Comparison of ENCODE assay signal across 14 cellular contexts in genomic region chr9:71663931-71664459, GRCh38.
A peak's percentile ranks its signal among the peaks of the same experiment; 100 is the strongest.
DNase-seq lines count a peak whose midpoint lies in the region.
"Had no signal": no experiment of that assay in that cellular context is flagged by ENCODE, and none has a peak within 500 bp of the region (broad histone marks: within the 10 kb centered on the region; RNA-seq: fewer than 3 reads in every experiment).

No MANE protein-coding gene starts in this region.

- no peaks in the 10 kb centered on the region for H3K27me3 ChIP-seq in HAP-1 (ENCODE audit: low read depth)
- H3K27me3 ChIP-seq in adipocyte (replicated peaks; ENCODE audit: control insufficient read depth, insufficient read depth, low read length), result no peaks in the 10 kb centered on the region
- no peaks in the 10 kb centered on the region for H3K27me3 ChIP-seq in iPS-20b (ENCODE audit: insufficient read depth, low read length)
- no peaks in the 10 kb centered on the region for H3K27me3 ChIP-seq in skeletal muscle satellite cell (ENCODE audit: control insufficient read depth, insufficient read depth, low read length)
- no peaks in the 10 kb centered on the region for H3K27me3 ChIP-seq in effector memory CD4-positive, alpha-beta T cell (replicated peaks; ENCODE audit: control insufficient read depth, insufficient read depth, low read length, poor library complexity, severe bottlenecking)
- H3K27me3 ChIP-seq: esophagus muscularis mucosa, ovary, stomach had no signal

- no peaks in the 10 kb centered on the region for H3K9me3 ChIP-seq in HAP-1
- no peaks in the 10 kb centered on the region for H3K9me3 ChIP-seq in adipocyte (ENCODE audit: control insufficient read depth, low read length)
- no peaks in the 10 kb centered on the region for H3K9me3 ChIP-seq in iPS-20b (ENCODE audit: insufficient read depth, low read depth, low read length)
- H3K9me3 ChIP-seq in skeletal muscle satellite cell (replicated peaks; ENCODE audit: low read length), result no peaks in the 10 kb centered on the region
- H3K9me3 ChIP-seq in effector memory CD4-positive, alpha-beta T cell (ENCODE audit: control insufficient read depth, low read length), result no peaks in the 10 kb centered on the region
- H3K9me3 ChIP-seq: esophagus muscularis mucosa, ovary, stomach had no signal

- H3K4me1 ChIP-seq in HAP-1 (peaks cover 31% of the 10 kb centered on the region), adipocyte (ENCODE audit: control insufficient read depth, insufficient read depth, low read length) (peaks cover 32% of the 10 kb centered on the region), iPS-20b (ENCODE audit: insufficient read depth, low read length) (peaks cover 27% of the 10 kb centered on the region), skeletal muscle satellite cell (ENCODE audit: control insufficient read depth, insufficient read depth, low read length) (peaks cover 24% of the 10 kb centered on the region)
- no peaks in the 10 kb centered on the region for H3K4me1 ChIP-seq in effector memory CD4-positive, alpha-beta T cell (ENCODE audit: control insufficient read depth, insufficient read depth, low read length, poor library complexity, severe bottlenecking)
- H3K4me1 ChIP-seq: stomach had no signal

- H3K4me3 ChIP-seq in HAP-1, result no peak overlapping the region
- no peak overlapping the region for H3K4me3 ChIP-seq in adipocyte (ENCODE audit: low read length)
- peak overlapping the region; percentile 45; the same call in 1 of the 2 replicates for H3K4me3 ChIP-seq in iPS-20b (ENCODE audit: low read length)
- no peak overlapping the region for H3K4me3 ChIP-seq in skeletal muscle satellite cell (ENCODE audit: low read length)
- no peak overlapping the region for H3K4me3 ChIP-seq in effector memory CD4-positive, alpha-beta T cell (ENCODE audit: insufficient read depth, low read depth, low read length, poor library complexity, severe bottlenecking)
- H3K4me3 ChIP-seq: esophagus muscularis mucosa, ovary, stomach had no signal

- peak overlapping the region; percentile 12 for H3K9ac ChIP-seq in adipocyte (ENCODE audit: low read length)
- H3K9ac ChIP-seq in iPS-20b (ENCODE audit: low read depth, low read length), result peak overlapping the region; percentile 53; the same call in 1 of the 2 replicates
- peak overlapping the region; percentile 70 for H3K9ac ChIP-seq in skeletal muscle satellite cell (ENCODE audit: low read depth, low read length)

- H3K4me2 ChIP-seq in skeletal muscle satellite cell (ENCODE audit: low read length), result peak overlapping the region; percentile 49

- H3K36me3 ChIP-seq in HAP-1 (replicated peaks) (no peaks in the 10 kb centered on the region), adipocyte (ENCODE audit: control insufficient read depth, insufficient read depth, low read length, severe bottlenecking) (no peaks in the 10 kb centered on the region), iPS-20b (ENCODE audit: insufficient read depth, low read depth, low read length) (no peaks in the 10 kb centered on the region), skeletal muscle satellite cell (ENCODE audit: insufficient read depth, low read length) (no peaks in the 10 kb centered on the region)
- no peaks in the 10 kb centered on the region for H3K36me3 ChIP-seq in effector memory CD4-positive, alpha-beta T cell (ENCODE audit: control insufficient read depth, insufficient read depth, low read length)
- H3K36me3 ChIP-seq: esophagus muscularis mucosa, ovary, stomach had no signal

- DNase-seq in HAP-1 (ENCODE audit: low spot score in 2 of 2) (peak; percentile 37 to 62), adipocyte (ENCODE audit: low read depth) (peak; percentile 67), dermis blood vessel endothelial cell (no peak), UCSD-AML1 (lab: John Stamatoyannopoulos, UW; ENCODE audit: unreplicated experiment) (no peak)
- no peak for DNase-seq in effector memory CD4-positive, alpha-beta T cell
- DNase-seq in activated CD8-positive, alpha-beta memory T cell treated with anti-CD3 and anti-CD28 coated beads, Interleukin-2, amount 50 U/mL, for 48 hours, result no peak
- DNase-seq: activated CD4-positive, alpha-beta T cell treated with anti-CD3 and anti-CD28 coated beads for 4 hours; left cardiac atrium; NCI-H1694 treated with DMSO at 0.1 percent for 48 hours; ovary; stomach had no signal

- in situ Hi-C loops in HAP-1 (cut with MboI; ENCODE audit: low sequenced_read_pairs), result no loop called here

- H3K27ac ChIP-seq in iPS-20b (ENCODE audit: low read length), result peak overlapping the region; percentile 4
- no peak overlapping the region for H3K27ac ChIP-seq in effector memory CD4-positive, alpha-beta T cell (ENCODE audit: insufficient read depth, low read length, poor library complexity, severe bottlenecking)
- H3K27ac ChIP-seq: ovary, stomach had no signal

Comparison
In these comparisons a context has a peak if more than half of its experiments do, and no peak if none do; other contexts are left out.
1. DNase-seq: peak in HAP-1 (2 of 2) and adipocyte (single experiment); none in dermis blood vessel endothelial cell (single experiment), effector memory CD4-positive, alpha-beta T cell (0 of 3), activated CD8-positive, alpha-beta memory T cell treated with anti-CD3 and anti-CD28 coated beads, Interleukin-2, amount 50 U/mL, for 48 hours (single experiment) and UCSD-AML1 (single experiment).
2. H3K9ac ChIP-seq: peak in every context shown above with its lines; median percentile 70 in skeletal muscle satellite cell; 53 in iPS-20b; 12 in adipocyte.